14 cellular contexts compared by ENCODE assay signal in genomic region chr12:66548338-66549049, GRCh38.
DNase-seq lines count a peak whose midpoint lies in the region; ATAC-seq and TF ChIP-seq lines count a peak whose summit lies in the region.
"Had no signal": no experiment of that assay in that cellular context is flagged by ENCODE, and none has a peak within 500 bp of the region (broad histone marks: within the 10 kb centered on the region; RNA-seq: fewer than 3 reads in every experiment).

No MANE protein-coding gene starts in this region.

- peaks cover 3 to 4% of the 10 kb centered on the region in 2 donors for H3K9me3 Mint-ChIP-seq in stimulated activated naive B cell treated with anti-CD40 and anti-IgM and Interleukin-4, amounts not matched to agents 10 μg/mL and 1 μg/mL and 100 μg/mL, for 72 hours
- H3K9me3 Mint-ChIP-seq: brain had no signal

- no peaks in the 10 kb centered on the region for H3K36me3 ChIP-seq in left ventricle myocardium inferior
- H3K36me3 ChIP-seq in right atrium auricular region, result no peaks in the 10 kb centered on the region
- no peaks in the 10 kb centered on the region for H3K36me3 ChIP-seq in brain microvascular endothelial cell (replicated peaks)
- H3K36me3 ChIP-seq: BLaER1 treated with 17β-estradiol and CSF1 and Interleukin-3, amounts not matched to agents 10 nM and 100 nM; lower lobe of right lung; sigmoid colon had no signal

- intact Hi-C loops in left ventricle myocardium inferior (cut with micrococcal nuclease) (no loop called here), cardiac septum (cut with DNase I) (no loop called here)

- peak overlapping the region; percentile 12 to 23 for H3K4me3 Mint-ChIP-seq in stimulated activated naive B cell treated with anti-CD40 and anti-IgM and Interleukin-4, amounts not matched to agents 10 μg/mL and 1 μg/mL and 100 μg/mL, for 72 hours
- H3K4me3 Mint-ChIP-seq: brain had no signal

- ATAC-seq in HG03521 (IDR thresholded peaks at IDR 0.05; ENCODE audit: unreplicated experiment) (peak; percentile 50), HG03097 (IDR thresholded peaks at IDR 0.05; ENCODE audit: low FRiP score, unreplicated experiment) (no peak)
- ATAC-seq in stimulated activated naive B cell treated with anti-CD40 and anti-IgM and Interleukin-4, amounts not matched to agents 10 μg/mL and 1 μg/mL and 100 μg/mL, for 72 hours (replicated peaks), result peak; percentile 78 to 79
- ATAC-seq: lower lobe of right lung had no signal

- H3K4me3 ChIP-seq in left ventricle myocardium inferior (no peak overlapping the region), right atrium auricular region (no peak overlapping the region), brain microvascular endothelial cell (ENCODE audit: low read depth, low read length) (no peak overlapping the region)
- H3K4me3 ChIP-seq: BLaER1 treated with 17β-estradiol and CSF1 and Interleukin-3, amounts not matched to agents 10 nM and 100 nM; lower lobe of right lung; sigmoid colon had no signal

- peak; percentile 19 for TF ChIP-seq CTCF in left ventricle myocardium inferior (IDR thresholded peaks at IDR 0.05; ENCODE audit: borderline replicate concordance)
- TF ChIP-seq CTCF in right atrium auricular region (IDR thresholded peaks at IDR 0.05), result peak in 1 of 2 donors; percentile 27
- TF ChIP-seq CTCF in brain microvascular endothelial cell (IDR thresholded peaks at IDR 0.05; ENCODE audit: low read depth, low read length, missing control alignments), result peak; percentile 34

- peaks cover 0 to 2% of the 10 kb centered on the region in 2 donors for H3K36me3 Mint-ChIP-seq in stimulated activated naive B cell treated with anti-CD40 and anti-IgM and Interleukin-4, amounts not matched to agents 10 μg/mL and 1 μg/mL and 100 μg/mL, for 72 hours
- H3K36me3 Mint-ChIP-seq: brain had no signal

- DNase-seq in left ventricle myocardium inferior, result no peak
- DNase-seq in right atrium auricular region (ENCODE audit: low spot score), result no peak
- DNase-seq in brain microvascular endothelial cell, result no peak
- no peak for DNase-seq in stimulated activated naive B cell treated with anti-CD40 and anti-IgM and Interleukin-4, amounts not matched to agents 10 μg/mL and 1 μg/mL and 100 μg/mL, for 72 hours
- no peak for DNase-seq in HK-2 (ENCODE audit: unreplicated experiment)
- DNase-seq in cardiac septum (ENCODE audit: low spot score), result no peak
- DNase-seq: activated CD8-positive, alpha-beta memory T cell treated with anti-CD3 and anti-CD28 coated beads, Interleukin-2, amount 50 U/mL, for 48 hours; lower lobe of right lung; NCI-H2029; sigmoid colon had no signal

- H3K4me1 ChIP-seq in left ventricle myocardium inferior (no peaks in the 10 kb centered on the region), right atrium auricular region (no peaks in the 10 kb centered on the region)
- H3K4me1 ChIP-seq: lower lobe of right lung, sigmoid colon had no signal

- H3K9me3 ChIP-seq in left ventricle myocardium inferior (replicated peaks) (no peaks in the 10 kb centered on the region), right atrium auricular region (no peaks in the 10 kb centered on the region)
- H3K9me3 ChIP-seq: lower lobe of right lung, sigmoid colon had no signal

- no peak overlapping the region for H3K27ac ChIP-seq in left ventricle myocardium inferior (replicated peaks)
- H3K27ac ChIP-seq in right atrium auricular region, result no peak overlapping the region
- H3K27ac ChIP-seq in brain microvascular endothelial cell, result no peak overlapping the region
- H3K27ac ChIP-seq: BLaER1 treated with 17β-estradiol and CSF1 and Interleukin-3, amounts not matched to agents 10 nM and 100 nM; lower lobe of right lung; sigmoid colon had no signal

- H3K27ac Mint-ChIP-seq in stimulated activated naive B cell treated with anti-CD40 and anti-IgM and Interleukin-4, amounts not matched to agents 10 μg/mL and 1 μg/mL and 100 μg/mL, for 72 hours, result peak overlapping the region; percentile 62
- H3K27ac Mint-ChIP-seq: brain had no signal

- in situ Hi-C loops in brain microvascular endothelial cell (cut with HindIII; ENCODE audit: low pct_ligation_motif_present, low sequenced_read_pairs), result no loop called here

- H3K27me3 ChIP-seq in left ventricle myocardium inferior (ENCODE audit: low read depth) (no peaks in the 10 kb centered on the region), right atrium auricular region (no peaks in the 10 kb centered on the region), brain microvascular endothelial cell (replicated peaks) (no peaks in the 10 kb centered on the region)
- H3K27me3 ChIP-seq: BLaER1 treated with 17β-estradiol and CSF1 and Interleukin-3, amounts not matched to agents 10 nM and 100 nM; sigmoid colon had no signal

- H3K4me1 Mint-ChIP-seq in stimulated activated naive B cell treated with anti-CD40 and anti-IgM and Interleukin-4, amounts not matched to agents 10 μg/mL and 1 μg/mL and 100 μg/mL, for 72 hours, result peaks cover 20 to 34% of the 10 kb centered on the region in 2 donors

- no peaks in the 10 kb centered on the region for H3K27me3 Mint-ChIP-seq in stimulated activated naive B cell treated with anti-CD40 and anti-IgM and Interleukin-4, amounts not matched to agents 10 μg/mL and 1 μg/mL and 100 μg/mL, for 72 hours
- H3K27me3 Mint-ChIP-seq: brain had no signal
